1 cellular context compared by ENCODE assay signal in the genomic region with DNA sequence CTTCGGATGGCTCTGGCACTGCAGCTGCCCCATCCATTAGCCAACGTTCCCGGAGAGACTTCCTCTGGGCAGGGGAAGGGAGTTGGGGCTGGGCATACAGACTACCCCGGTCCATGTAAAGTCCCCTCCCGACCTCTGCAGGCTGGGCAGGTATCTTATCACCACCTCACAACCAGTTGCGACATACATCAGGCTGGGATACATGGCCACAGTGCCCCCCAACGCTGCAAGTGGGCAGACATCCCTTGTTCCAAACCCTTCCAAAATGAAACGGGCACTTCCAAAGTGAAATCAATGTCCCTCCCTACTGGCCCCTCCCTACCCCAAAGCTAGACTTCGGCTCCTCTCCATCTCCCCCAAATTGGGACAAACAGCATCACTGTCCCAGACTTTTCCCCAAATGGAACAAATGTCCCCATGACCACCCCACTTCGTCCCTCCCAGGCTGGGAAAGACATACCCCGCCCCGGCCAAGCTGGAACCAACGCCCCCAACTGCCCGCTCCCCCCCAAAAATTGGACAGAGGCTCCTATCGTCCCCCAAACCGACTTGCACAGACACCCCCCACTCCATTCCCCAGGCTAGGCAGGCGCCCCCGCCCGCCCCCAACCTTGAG.
TF ChIP-seq lines count a peak whose summit lies in the region.

No MANE protein-coding gene starts in this region.

TF ChIP-seq in HEK293, 187 proteins besides CTCF, POLR2A, EP300 and RAD21 (continued from another document):
- TF ChIP-seq, protein P1, sequence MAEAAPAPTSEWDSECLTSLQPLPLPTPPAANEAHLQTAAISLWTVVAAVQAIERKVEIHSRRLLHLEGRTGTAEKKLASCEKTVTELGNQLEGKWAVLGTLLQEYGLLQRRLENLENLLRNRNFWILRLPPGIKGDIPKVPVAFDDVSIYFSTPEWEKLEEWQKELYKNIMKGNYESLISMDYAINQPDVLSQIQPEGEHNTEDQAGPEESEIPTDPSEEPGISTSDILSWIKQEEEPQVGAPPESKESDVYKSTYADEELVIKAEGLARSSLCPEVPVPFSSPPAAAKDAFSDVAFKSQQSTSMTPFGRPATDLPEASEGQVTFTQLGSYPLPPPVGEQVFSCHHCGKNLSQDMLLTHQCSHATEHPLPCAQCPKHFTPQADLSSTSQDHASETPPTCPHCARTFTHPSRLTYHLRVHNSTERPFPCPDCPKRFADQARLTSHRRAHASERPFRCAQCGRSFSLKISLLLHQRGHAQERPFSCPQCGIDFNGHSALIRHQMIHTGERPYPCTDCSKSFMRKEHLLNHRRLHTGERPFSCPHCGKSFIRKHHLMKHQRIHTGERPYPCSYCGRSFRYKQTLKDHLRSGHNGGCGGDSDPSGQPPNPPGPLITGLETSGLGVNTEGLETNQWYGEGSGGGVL (tag by site-specific recombination; IDR thresholded peaks at IDR 0.05) = no peak
- TF ChIP-seq ZFP41 (tag by site-specific recombination; IDR thresholded peaks at IDR 0.05; ENCODE audit: borderline replicate concordance) (no peak), ZNF335 (tag by site-specific recombination; conservative IDR thresholded peaks at IDR 0.05) (peak; percentile 59), PATZ1 (tag by site-specific recombination; IDR thresholded peaks at IDR 0.05) (peak; percentile 73), YY1 (tag by site-specific recombination; IDR thresholded peaks at IDR 0.05) (no peak)
- TF ChIP-seq, protein P2, sequence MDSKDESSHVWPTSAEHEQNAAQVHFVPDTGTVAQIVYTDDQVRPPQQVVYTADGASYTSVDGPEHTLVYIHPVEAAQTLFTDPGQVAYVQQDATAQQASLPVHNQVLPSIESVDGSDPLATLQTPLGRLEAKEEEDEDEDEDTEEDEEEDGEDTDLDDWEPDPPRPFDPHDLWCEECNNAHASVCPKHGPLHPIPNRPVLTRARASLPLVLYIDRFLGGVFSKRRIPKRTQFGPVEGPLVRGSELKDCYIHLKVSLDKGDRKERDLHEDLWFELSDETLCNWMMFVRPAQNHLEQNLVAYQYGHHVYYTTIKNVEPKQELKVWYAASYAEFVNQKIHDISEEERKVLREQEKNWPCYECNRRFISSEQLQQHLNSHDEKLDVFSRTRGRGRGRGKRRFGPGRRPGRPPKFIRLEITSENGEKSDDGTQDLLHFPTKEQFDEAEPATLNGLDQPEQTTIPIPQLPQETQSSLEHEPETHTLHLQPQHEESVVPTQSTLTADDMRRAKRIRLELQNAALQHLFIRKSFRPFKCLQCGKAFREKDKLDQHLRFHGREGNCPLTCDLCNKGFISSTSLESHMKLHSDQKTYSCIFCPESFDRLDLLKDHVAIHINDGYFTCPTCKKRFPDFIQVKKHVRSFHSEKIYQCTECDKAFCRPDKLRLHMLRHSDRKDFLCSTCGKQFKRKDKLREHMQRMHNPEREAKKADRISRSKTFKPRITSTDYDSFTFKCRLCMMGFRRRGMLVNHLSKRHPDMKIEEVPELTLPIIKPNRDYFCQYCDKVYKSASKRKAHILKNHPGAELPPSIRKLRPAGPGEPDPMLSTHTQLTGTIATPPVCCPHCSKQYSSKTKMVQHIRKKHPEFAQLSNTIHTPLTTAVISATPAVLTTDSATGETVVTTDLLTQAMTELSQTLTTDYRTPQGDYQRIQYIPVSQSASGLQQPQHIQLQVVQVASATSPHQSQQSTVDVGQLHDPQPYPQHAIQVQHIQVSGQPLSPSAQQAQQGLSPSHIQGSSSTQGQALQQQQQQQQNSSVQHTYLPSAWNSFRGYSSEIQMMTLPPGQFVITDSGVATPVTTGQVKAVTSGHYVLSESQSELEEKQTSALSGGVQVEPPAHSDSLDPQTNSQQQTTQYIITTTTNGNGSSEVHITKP (tag by site-specific recombination; IDR thresholded peaks at IDR 0.05) = 0 out of 2 replicates have a peak, but pooled peaks have one; percentile 14
TF ChIP-seq in HEK293: peak in this region for 4.
